1 cellular context compared by ENCODE assay signal in genomic region chr18:73240899-73241298, GRCh38.
TF ChIP-seq lines count a peak whose summit lies in the region.

No MANE protein-coding gene starts in this region.

TF ChIP-seq in K562, 482 proteins besides CTCF, POLR2A, EP300 and RAD21:
- no peak for TF ChIP-seq RBBP5 (IDR thresholded peaks at IDR 0.05; ENCODE audit: borderline replicate concordance, insufficient read depth, low read length, poor library complexity, severe bottlenecking)
- no peak for TF ChIP-seq FOXM1 (IDR thresholded peaks at IDR 0.05; ENCODE audit: low read depth)
- no peak for TF ChIP-seq FOXM1 (CRISPR knock-in tag; IDR thresholded peaks at IDR 0.05; ENCODE audit: low read depth)
- no peak for TF ChIP-seq NFE2L1 (tag; IDR thresholded peaks at IDR 0.05; ENCODE audit: borderline replicate concordance, low read depth)
- TF ChIP-seq CREB1 (IDR thresholded peaks at IDR 0.05) = no peak
- TF ChIP-seq CREB1 (CRISPR knock-in tag; IDR thresholded peaks at IDR 0.05) = no peak
- TF ChIP-seq NFE2 (IDR thresholded peaks at IDR 0.05; ENCODE audit: low read depth) = peak; percentile 46; the same call in 1 of the 2 replicates
- no peak for TF ChIP-seq SRF (CRISPR knock-in tag; IDR thresholded peaks at IDR 0.05)
- no peak for TF ChIP-seq ZNF655 (CRISPR knock-in tag; IDR thresholded peaks at IDR 0.05)
- 0 out of 2 replicates have a peak, but pooled peaks have one; percentile 20 for TF ChIP-seq MAFG (tag; conservative IDR thresholded peaks at IDR 0.05)
- no peak for TF ChIP-seq ZNF395 (CRISPR knock-in tag; IDR thresholded peaks at IDR 0.05)
- no peak for TF ChIP-seq ZHX1 (conservative IDR thresholded peaks at IDR 0.05; ENCODE audit: low read length)
- TF ChIP-seq ZNF23 (CRISPR knock-in tag; IDR thresholded peaks at IDR 0.05) = no peak
- no peak for TF ChIP-seq TFAM (CRISPR knock-in tag; conservative IDR thresholded peaks at IDR 0.05)
- no peak for TF ChIP-seq ZNF449 (CRISPR knock-in tag; IDR thresholded peaks at IDR 0.05)
